8 cellular contexts compared by ENCODE assay signal in genomic region chr17:14299261-14300093, GRCh38. TPM values are rescaled to one million over a fixed set of nuclear protein-coding genes. Genes with fewer than 3 reads are reported as not detected.
DNase-seq lines count a peak whose midpoint lies in the region; ATAC-seq and TF ChIP-seq lines count a peak whose summit lies in the region.

No MANE protein-coding gene starts in this region.

- H3K9me3 Mint-ChIP-seq in WTC11 = no peaks in the 10 kb centered on the region
- H3K9me3 Mint-ChIP-seq in naive thymus-derived CD4-positive, alpha-beta T cell = peaks cover 0 to 8% (median 0%) of the 10 kb centered on the region in 11 donors

- peak; percentile 68 for DNase-seq in WTC11 (ENCODE audit: low spot score)
- DNase-seq in effector memory CD4-positive, alpha-beta T cell = peak in 2 of 3 donors; percentile 16 to 32
- peak in 6 of 9 donors; percentile 39 to 53 (median 44) for DNase-seq in naive thymus-derived CD4-positive, alpha-beta T cell
- DNase-seq in DMS53 (lab: John Stamatoyannopoulos, UW) = no peak

- H3K4me3 ChIP-seq in GM12875 (ENCODE audit: low read depth, low read length) = peak overlapping the region; percentile 31
- peak overlapping the region; percentile 63 for H3K4me3 ChIP-seq in effector memory CD4-positive, alpha-beta T cell (ENCODE audit: insufficient read depth, low read depth, low read length, poor library complexity, severe bottlenecking)
- peak overlapping the region; percentile 99 for H3K4me3 ChIP-seq in naive thymus-derived CD4-positive, alpha-beta T cell (ENCODE audit: low read length)

- no peak overlapping the region for H3K27ac ChIP-seq in effector memory CD4-positive, alpha-beta T cell (ENCODE audit: insufficient read depth, low read length, poor library complexity, severe bottlenecking)
- H3K27ac ChIP-seq in naive thymus-derived CD4-positive, alpha-beta T cell (ENCODE audit: low read depth, low read length) = no peak overlapping the region

- H3K27me3 ChIP-seq in effector memory CD4-positive, alpha-beta T cell (replicated peaks; ENCODE audit: control insufficient read depth, insufficient read depth, low read length, poor library complexity, severe bottlenecking) = peaks cover 29% of the 10 kb centered on the region
- peaks cover 12 to 22% of the 10 kb centered on the region in 2 donors for H3K27me3 ChIP-seq in naive thymus-derived CD4-positive, alpha-beta T cell (ENCODE audit: control insufficient read depth in 2 of 2, insufficient read depth in 2 of 2, low read length in 2 of 2)

- CTCF ChIA-PET in WTC11 (lab: Charles Lee) = interaction anchor here (1.7 to 3.5 kb wide), 3 partner anchors 10 to 31 kb away, joined by 5 to 20 read pairs (median 8); no protein-coding TSS in a partner anchor
- CTCF ChIA-PET in naive thymus-derived CD4-positive, alpha-beta T cell (lab: Charles Lee) = interaction anchor here (2.1 kb wide), 1 partner anchor 485 kb away, joined by 8 read pairs; no protein-coding TSS in a partner anchor

- no peak for TF ChIP-seq CTCF in GM12875 (IDR thresholded peaks at IDR 0.05; ENCODE audit: borderline replicate concordance, insufficient read depth, low read depth, low read length)
- TF ChIP-seq CTCF in WTC11 (IDR thresholded peaks at IDR 0.05) = no peak

- peaks cover 51% of the 10 kb centered on the region for H3K4me1 ChIP-seq in effector memory CD4-positive, alpha-beta T cell (ENCODE audit: control insufficient read depth, insufficient read depth, low read length, poor library complexity, severe bottlenecking)
- H3K4me1 ChIP-seq in naive thymus-derived CD4-positive, alpha-beta T cell (ENCODE audit: control insufficient read depth in 2 of 2, insufficient read depth in 2 of 2, low read length in 2 of 2) = peaks cover 27 to 37% of the 10 kb centered on the region in 2 donors

- H3K36me3 ChIP-seq in effector memory CD4-positive, alpha-beta T cell (ENCODE audit: control insufficient read depth, insufficient read depth, low read length) = no peaks in the 10 kb centered on the region
- peaks cover 0 to 4% (median 0%) of the 10 kb centered on the region in 3 experiments for H3K36me3 ChIP-seq in naive thymus-derived CD4-positive, alpha-beta T cell (ENCODE audit: control insufficient read depth in 2 of 3, insufficient read depth in 3 of 3, low read length in 3 of 3)

- no peaks in the 10 kb centered on the region for H3K36me3 Mint-ChIP-seq in WTC11
- peaks cover 0 to 7% (median 0%) of the 10 kb centered on the region in 5 donors for H3K36me3 Mint-ChIP-seq in naive thymus-derived CD4-positive, alpha-beta T cell

- no peaks in the 10 kb centered on the region for H3K9me3 ChIP-seq in effector memory CD4-positive, alpha-beta T cell (ENCODE audit: control insufficient read depth, low read length)
- no peaks in the 10 kb centered on the region for H3K9me3 ChIP-seq in naive thymus-derived CD4-positive, alpha-beta T cell (ENCODE audit: control insufficient read depth in 2 of 3, low read length in 3 of 3)

- H3K4me1 Mint-ChIP-seq in WTC11 = peaks cover 52% of the 10 kb centered on the region
- peaks cover 45 to 63% (median 57%) of the 10 kb centered on the region in 7 donors for H3K4me1 Mint-ChIP-seq in naive thymus-derived CD4-positive, alpha-beta T cell

- no peak overlapping the region for H3K27ac Mint-ChIP-seq in WTC11
- peak overlapping the region; percentile 29 to 94 (median 88) for H3K27ac Mint-ChIP-seq in naive thymus-derived CD4-positive, alpha-beta T cell

- no peak for TF ChIP-seq POLR2A in GM18505 (IDR thresholded peaks at IDR 0.05; ENCODE audit: borderline replicate concordance, extremely low read depth, insufficient read depth, insufficient read length)

- POLR2A ChIA-PET in WTC11 (lab: Charles Lee) = interaction anchor here (3.4 kb wide), 1 partner anchor 10 kb away, joined by 27 read pairs; no protein-coding TSS in a partner anchor
- POLR2A ChIA-PET in naive thymus-derived CD4-positive, alpha-beta T cell (lab: Charles Lee) = interaction anchor here (1.5 to 5.0 kb wide), 4 partner anchors 96 to 1281 kb away, joined by 4 to 64 read pairs (median 18); partner anchors contain the start of gene ELAC2

- peaks cover 89% of the 10 kb centered on the region for H3K27me3 Mint-ChIP-seq in WTC11 (ENCODE audit: low read depth)
- H3K27me3 Mint-ChIP-seq in naive thymus-derived CD4-positive, alpha-beta T cell = peaks cover 42 to 50% (median 48%) of the 10 kb centered on the region in 5 donors

- H3K4me3 Mint-ChIP-seq in WTC11 = peak overlapping the region; percentile 89
- peak overlapping the region; percentile 85 to 100 (median 96) for H3K4me3 Mint-ChIP-seq in naive thymus-derived CD4-positive, alpha-beta T cell

- ATAC-seq in WTC11 (no peak), GM18505 (IDR thresholded peaks at IDR 0.05; ENCODE audit: unreplicated experiment) (no peak), HG02610 (IDR thresholded peaks at IDR 0.05; ENCODE audit: unreplicated experiment) (no peak), GM21619 (IDR thresholded peaks at IDR 0.05; ENCODE audit: unreplicated experiment) (no peak)
- ATAC-seq in naive thymus-derived CD4-positive, alpha-beta T cell = no peak

- intact Hi-C loops in naive thymus-derived CD4-positive, alpha-beta T cell (cut with micrococcal nuclease) = loop anchor here (1.0 to 10.0 kb wide), 16 partner anchors 10 to 1915 kb away; partner anchors contain the start of genes COX10 (in 2 of the 2), NCOR1 (in 1 of the 2) and PIGL (in 1 of the 2)

TF ChIP-seq in WTC11, 78 proteins besides CTCF, POLR2A, EP300 and RAD21:
- no peak for TF ChIP-seq FOXJ3 (CRISPR knock-in tag; IDR thresholded peaks at IDR 0.05; ENCODE audit: borderline replicate concordance)
- peak; percentile 38; the same call in 1 of the 2 replicates for TF ChIP-seq ARID4B (CRISPR knock-in tag; IDR thresholded peaks at IDR 0.05; ENCODE audit: borderline replicate concordance)

RNA-seq across cellular contexts. Expression of gene HS3ST3B1, which starts 1.4 kb away (rescaled TPM):
- total RNA-seq in WTC11 (2021) = 12.3 to 22.3 TPM (median 13.1 TPM) in 3 replicates
- 10 to 100 TPM; 11.7 to 40.7 (median 30.8) TPM for total RNA-seq in naive thymus-derived CD4-positive, alpha-beta T cell
- 10 to 100 TPM in 1 of 2 donors, 1 to 10 TPM in 1; 7.9 to 12.2 TPM for polyA plus RNA-seq in naive thymus-derived CD4-positive, alpha-beta T cell

Comparison
In these comparisons a context has a peak if more than half of its experiments do, and no peak if none do; other contexts are left out.
1. H3K4me3 ChIP-seq: peak in every context shown above with its lines; median percentile 99 in naive thymus-derived CD4-positive, alpha-beta T cell; 63 in effector memory CD4-positive, alpha-beta T cell; 31 in GM12875.